In genomic region chr6:34792605-34793500, GRCh38 we compare ENCODE assay signal across 8 cellular contexts. TPM values are rescaled to one million over a fixed set of nuclear protein-coding genes. Genes with fewer than 3 reads are reported as not detected.
DNase-seq lines count a peak whose midpoint lies in the region; ATAC-seq lines count a peak whose summit lies in the region.

No MANE protein-coding gene starts in this region.

- peak; percentile 8 for ATAC-seq in GM21423 (IDR thresholded peaks at IDR 0.05; ENCODE audit: unreplicated experiment)
- peak; percentile 21 to 61 for ATAC-seq in natural killer cell treated with Interleukin-12 subunit alpha and Interleukin-12 subunit beta and Interleukin-15 and Interleukin-18, amount 100 ng/mL, for 72 hours
- ATAC-seq in HG02610 (IDR thresholded peaks at IDR 0.05; ENCODE audit: unreplicated experiment) = no peak

- H3K4me1 Mint-ChIP-seq in natural killer cell treated with Interleukin-12 subunit alpha and Interleukin-12 subunit beta and Interleukin-15 and Interleukin-18, amount 100 ng/mL, for 72 hours (ENCODE audit: low read depth in 2 of 2) = peaks cover 25 to 36% of the 10 kb centered on the region in 2 donors

- H3K9me3 Mint-ChIP-seq in natural killer cell treated with Interleukin-12 subunit alpha and Interleukin-12 subunit beta and Interleukin-15 and Interleukin-18, amount 100 ng/mL, for 72 hours = no peaks in the 10 kb centered on the region

- H3K27ac Mint-ChIP-seq in natural killer cell treated with Interleukin-12 subunit alpha and Interleukin-12 subunit beta and Interleukin-15 and Interleukin-18, amount 100 ng/mL, for 72 hours = peak overlapping the region; percentile 87 to 95

- peaks cover 4% of the 10 kb centered on the region for H3K36me3 Mint-ChIP-seq in natural killer cell treated with Interleukin-12 subunit alpha and Interleukin-12 subunit beta and Interleukin-15 and Interleukin-18, amount 100 ng/mL, for 72 hours

- peak; percentile 15 for DNase-seq in CMK (ENCODE audit: low read depth)
- peak; percentile 18 for DNase-seq in NCI-H146 (lab: John Stamatoyannopoulos, UW)
- DNase-seq in activated T-cell treated with anti-CD3 and anti-CD28 coated beads for 4 hours = peak; percentile 3
- peak; percentile 31 for DNase-seq in fibroblast of the conjunctiva (ENCODE audit: low read depth)
- peak; percentile 59 for DNase-seq in natural killer cell treated with Interleukin-12 subunit alpha and Interleukin-12 subunit beta and Interleukin-15 and Interleukin-18, amount 100 ng/mL, for 72 hours (ENCODE audit: low spot score)
- no peak for DNase-seq in putamen (ENCODE audit: low spot score)

- H3K27me3 Mint-ChIP-seq in natural killer cell treated with Interleukin-12 subunit alpha and Interleukin-12 subunit beta and Interleukin-15 and Interleukin-18, amount 100 ng/mL, for 72 hours = no peaks in the 10 kb centered on the region

- peak overlapping the region; percentile 97 for H3K4me3 Mint-ChIP-seq in natural killer cell treated with Interleukin-12 subunit alpha and Interleukin-12 subunit beta and Interleukin-15 and Interleukin-18, amount 100 ng/mL, for 72 hours

RNA-seq across cellular contexts. Expression of gene BLTP3A, which starts 1.0 kb away (rescaled TPM):
- 10 to 100 TPM; 17.1 to 21.4 TPM for total RNA-seq in natural killer cell treated with Interleukin-12 subunit alpha and Interleukin-12 subunit beta and Interleukin-15 and Interleukin-18, amount 100 ng/mL, for 72 hours

RNA-seq across cellular contexts. Expression of gene SNRPC, which starts 35.5 kb away (rescaled TPM):
- 100 to 1,000 TPM; 106 to 123 TPM for total RNA-seq in natural killer cell treated with Interleukin-12 subunit alpha and Interleukin-12 subunit beta and Interleukin-15 and Interleukin-18, amount 100 ng/mL, for 72 hours
